29 cellular contexts compared by ENCODE assay signal in genomic region chr7:67453580-67453979, GRCh38.
"Had no signal": no experiment of that assay in that cellular context is flagged by ENCODE, and none has a peak within 500 bp of the region (broad histone marks: within the 10 kb centered on the region; RNA-seq: fewer than 3 reads in every experiment).

No MANE protein-coding gene starts in this region.

- H3K4me1 Mint-ChIP-seq: activated CD4-positive, alpha-beta T cell treated with anti-CD3 and anti-CD28 coated beads for 36 hours; activated CD8-positive, alpha-beta memory T cell treated with anti-CD3 and anti-CD28 coated beads, Interleukin-2, amount 10 ng/mL, durations not matched to agents 7 days and 5 days; stimulated activated effector memory CD8-positive, alpha-beta T cell treated with anti-CD3 and anti-CD28 coated beads, Interleukin-12 subunit alpha, Interleukin-12 subunit beta, amount 100 ng/mL, for 72 hours had no signal

- H3K27me3 ChIP-seq: breast epithelium, left lung, ovary, sigmoid colon, uterus had no signal

- H3K9me3 ChIP-seq: breast epithelium, left lung, lower lobe of right lung, neutrophil, ovary, sigmoid colon, thoracic aorta, uterus had no signal

- H3K36me3 ChIP-seq: breast epithelium, left lung, lower lobe of right lung, neutrophil, ovary, sigmoid colon, thoracic aorta, uterus had no signal

- H3K27ac Mint-ChIP-seq: activated CD4-positive, alpha-beta T cell treated with anti-CD3 and anti-CD28 coated beads for 36 hours; activated CD8-positive, alpha-beta memory T cell treated with anti-CD3 and anti-CD28 coated beads, Interleukin-2, amount 10 ng/mL, durations not matched to agents 7 days and 5 days; activated CD8-positive, alpha-beta T cell treated with anti-CD3 and anti-CD28 coated beads, Interleukin-2, amount 10 ng/mL, durations not matched to agents 7 days and 5 days; activated naive CD4-positive, alpha-beta T cell treated with anti-CD3 and anti-CD28 coated beads, Interleukin-2, amount 50 U/mL, for 72 hours; activated T-helper 2 cell treated with anti-CD3 and anti-CD28 coated beads, Interferon-gamma antibody, Interleukin-2, Interleukin-4, amounts not matched to agents 10 μg/mL and 5 μg/mL and 100 μg/mL, durations not matched to agents 14 hours and 24 hours and 36 hours; endodermal cell; natural killer cell; progenitor cell of endocrine pancreas; stimulated activated effector memory CD8-positive, alpha-beta T cell treated with anti-CD3 and anti-CD28 coated beads, Interleukin-12 subunit alpha, Interleukin-12 subunit beta, amount 100 ng/mL, for 72 hours; stimulated activated naive CD8-positive, alpha-beta T cell treated with anti-CD3 and anti-CD28 coated beads, Interleukin-15, Interleukin-2, amounts not matched to agents 100 ng/mL and 50 ng/mL, for 24 hours; T-helper 17 cell; type B pancreatic cell had no signal

- H3K4me3 Mint-ChIP-seq: activated CD4-positive, alpha-beta T cell treated with anti-CD3 and anti-CD28 coated beads for 36 hours; activated CD8-positive, alpha-beta memory T cell treated with anti-CD3 and anti-CD28 coated beads, Interleukin-2, amount 10 ng/mL, durations not matched to agents 7 days and 5 days; activated CD8-positive, alpha-beta T cell treated with anti-CD3 and anti-CD28 coated beads, Interleukin-2, amount 10 ng/mL, durations not matched to agents 7 days and 5 days; endodermal cell; natural killer cell; stimulated activated effector memory CD8-positive, alpha-beta T cell treated with anti-CD3 and anti-CD28 coated beads, Interleukin-12 subunit alpha, Interleukin-12 subunit beta, amount 100 ng/mL, for 72 hours; stimulated activated naive CD8-positive, alpha-beta T cell treated with anti-CD3 and anti-CD28 coated beads, Interleukin-15, Interleukin-2, amounts not matched to agents 100 ng/mL and 50 ng/mL, for 24 hours; T-helper 17 cell had no signal

- H3K9me3 Mint-ChIP-seq: endodermal cell; stimulated activated effector memory CD8-positive, alpha-beta T cell treated with anti-CD3 and anti-CD28 coated beads, Interleukin-12 subunit alpha, Interleukin-12 subunit beta, amount 100 ng/mL, for 72 hours; type B pancreatic cell had no signal

- H3K27me3 Mint-ChIP-seq: activated CD4-positive, alpha-beta T cell treated with anti-CD3 and anti-CD28 coated beads for 36 hours; activated CD8-positive, alpha-beta memory T cell treated with anti-CD3 and anti-CD28 coated beads, Interleukin-2, amount 10 ng/mL, durations not matched to agents 7 days and 5 days; stimulated activated naive CD8-positive, alpha-beta T cell treated with anti-CD3 and anti-CD28 coated beads, Interleukin-15, Interleukin-2, amounts not matched to agents 100 ng/mL and 50 ng/mL, for 24 hours had no signal

- DNase-seq: activated CD4-positive, alpha-beta T cell treated with anti-CD3 and anti-CD28 coated beads for 36 hours; activated CD4-positive, CD25-positive, alpha-beta regulatory T cell; activated CD8-positive, alpha-beta memory T cell treated with anti-CD3 and anti-CD28 coated beads, Interleukin-2, amount 10 ng/mL, durations not matched to agents 7 days and 5 days; activated CD8-positive, alpha-beta T cell treated with anti-CD3 and anti-CD28 coated beads, Interleukin-2, amount 10 ng/mL, durations not matched to agents 7 days and 5 days; activated T-cell treated with anti-CD3 and anti-CD28 coated beads, Interleukin-2, amount 50 U/mL, for 48 hours; central memory CD4-positive, alpha-beta T cell; foreskin fibroblast; kidney glomerular epithelial cell; left lung; lower lobe of right lung; mesenchymal stem cell; natural killer cell; ovary; sigmoid colon; small intestine; stimulated activated CD4-positive, alpha-beta T cell treated with anti-CD3 and anti-CD28 coated beads, Interleukin-4, amount 100 ng/mL, for 24 hours; T-helper 17 cell; T1000; uterus had no signal

- H3K27ac ChIP-seq: breast epithelium, left lung, lower lobe of right lung, neutrophil, ovary, sigmoid colon, thoracic aorta, uterus had no signal

- H3K36me3 Mint-ChIP-seq: activated CD8-positive, alpha-beta memory T cell treated with anti-CD3 and anti-CD28 coated beads, Interleukin-2, amount 10 ng/mL, durations not matched to agents 7 days and 5 days; activated naive CD4-positive, alpha-beta T cell treated with anti-CD3 and anti-CD28 coated beads, Interleukin-2, amount 50 U/mL, for 72 hours; natural killer cell; stimulated activated effector memory CD8-positive, alpha-beta T cell treated with anti-CD3 and anti-CD28 coated beads, Interleukin-12 subunit alpha, Interleukin-12 subunit beta, amount 100 ng/mL, for 72 hours had no signal

- H3K4me3 ChIP-seq: breast epithelium, left lung, lower lobe of right lung, ovary, sigmoid colon, thoracic aorta, uterus had no signal

- H3K4me1 ChIP-seq: breast epithelium, left lung, lower lobe of right lung, sigmoid colon, uterus had no signal
